In genomic region chr1:92826792-92827191, GRCh38 we compare ENCODE assay signal across 1 cellular context.
TF ChIP-seq lines count a peak whose summit lies in the region.

No MANE protein-coding gene starts in this region.

TF ChIP-seq in HEK293, 187 proteins besides CTCF, POLR2A, EP300 and RAD21 (continued from another document):
- TF ChIP-seq ZNF37A (tag by site-specific recombination; IDR thresholded peaks at IDR 0.05), result no peak
- peak; percentile 30; the same call in 1 of the 2 replicates for TF ChIP-seq ZEB2 (tag by site-specific recombination; IDR thresholded peaks at IDR 0.05)
- TF ChIP-seq ZNF571 (tag by site-specific recombination; IDR thresholded peaks at IDR 0.05), result no peak
- no peak for TF ChIP-seq ZNF184 (tag by site-specific recombination; IDR thresholded peaks at IDR 0.05)
- TF ChIP-seq, protein P1, sequence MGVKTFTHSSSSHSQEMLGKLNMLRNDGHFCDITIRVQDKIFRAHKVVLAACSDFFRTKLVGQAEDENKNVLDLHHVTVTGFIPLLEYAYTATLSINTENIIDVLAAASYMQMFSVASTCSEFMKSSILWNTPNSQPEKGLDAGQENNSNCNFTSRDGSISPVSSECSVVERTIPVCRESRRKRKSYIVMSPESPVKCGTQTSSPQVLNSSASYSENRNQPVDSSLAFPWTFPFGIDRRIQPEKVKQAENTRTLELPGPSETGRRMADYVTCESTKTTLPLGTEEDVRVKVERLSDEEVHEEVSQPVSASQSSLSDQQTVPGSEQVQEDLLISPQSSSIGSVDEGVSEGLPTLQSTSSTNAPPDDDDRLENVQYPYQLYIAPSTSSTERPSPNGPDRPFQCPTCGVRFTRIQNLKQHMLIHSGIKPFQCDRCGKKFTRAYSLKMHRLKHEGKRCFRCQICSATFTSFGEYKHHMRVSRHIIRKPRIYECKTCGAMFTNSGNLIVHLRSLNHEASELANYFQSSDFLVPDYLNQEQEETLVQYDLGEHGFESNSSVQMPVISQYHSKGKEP (tag by site-specific recombination; IDR thresholded peaks at IDR 0.05), result no peak
- TF ChIP-seq YY2 (tag by site-specific recombination; IDR thresholded peaks at IDR 0.05), result no peak
- no peak for TF ChIP-seq ZFHX2 (tag by site-specific recombination; conservative IDR thresholded peaks at IDR 0.05)
- TF ChIP-seq ZNF169 (tag by site-specific recombination; IDR thresholded peaks at IDR 0.05), result no peak
- no peak for TF ChIP-seq ZSCAN16 (tag by site-specific recombination; IDR thresholded peaks at IDR 0.05)
- 0 out of 2 replicates have a peak, but pooled peaks have one; percentile 38 for TF ChIP-seq TSHZ1 (tag by site-specific recombination; IDR thresholded peaks at IDR 0.05; ENCODE audit: borderline replicate concordance)
- TF ChIP-seq ZNF629 (tag by site-specific recombination; IDR thresholded peaks at IDR 0.05), result peak; percentile 54; the same call in 1 of the 2 replicates
- TF ChIP-seq ZNF23 (tag by site-specific recombination; IDR thresholded peaks at IDR 0.05; ENCODE audit: borderline replicate concordance), result no peak
- TF ChIP-seq ZNF76 (tag by site-specific recombination; IDR thresholded peaks at IDR 0.05; ENCODE audit: borderline replicate concordance, low read depth), result no peak
- TF ChIP-seq ZNF658 (tag by site-specific recombination; IDR thresholded peaks at IDR 0.05), result no peak
- TF ChIP-seq ZNF146 (tag by site-specific recombination; IDR thresholded peaks at IDR 0.05), result no peak
- 0 out of 2 replicates have a peak, but pooled peaks have one; percentile 16 for TF ChIP-seq ZNF692 (tag by site-specific recombination; IDR thresholded peaks at IDR 0.05)
- TF ChIP-seq ZNF404 (tag by site-specific recombination; IDR thresholded peaks at IDR 0.05), result no peak
- TF ChIP-seq, protein P2, sequence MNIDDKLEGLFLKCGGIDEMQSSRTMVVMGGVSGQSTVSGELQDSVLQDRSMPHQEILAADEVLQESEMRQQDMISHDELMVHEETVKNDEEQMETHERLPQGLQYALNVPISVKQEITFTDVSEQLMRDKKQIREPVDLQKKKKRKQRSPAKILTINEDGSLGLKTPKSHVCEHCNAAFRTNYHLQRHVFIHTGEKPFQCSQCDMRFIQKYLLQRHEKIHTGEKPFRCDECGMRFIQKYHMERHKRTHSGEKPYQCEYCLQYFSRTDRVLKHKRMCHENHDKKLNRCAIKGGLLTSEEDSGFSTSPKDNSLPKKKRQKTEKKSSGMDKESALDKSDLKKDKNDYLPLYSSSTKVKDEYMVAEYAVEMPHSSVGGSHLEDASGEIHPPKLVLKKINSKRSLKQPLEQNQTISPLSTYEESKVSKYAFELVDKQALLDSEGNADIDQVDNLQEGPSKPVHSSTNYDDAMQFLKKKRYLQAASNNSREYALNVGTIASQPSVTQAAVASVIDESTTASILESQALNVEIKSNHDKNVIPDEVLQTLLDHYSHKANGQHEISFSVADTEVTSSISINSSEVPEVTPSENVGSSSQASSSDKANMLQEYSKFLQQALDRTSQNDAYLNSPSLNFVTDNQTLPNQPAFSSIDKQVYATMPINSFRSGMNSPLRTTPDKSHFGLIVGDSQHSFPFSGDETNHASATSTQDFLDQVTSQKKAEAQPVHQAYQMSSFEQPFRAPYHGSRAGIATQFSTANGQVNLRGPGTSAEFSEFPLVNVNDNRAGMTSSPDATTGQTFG (tag by site-specific recombination; IDR thresholded peaks at IDR 0.05; ENCODE audit: borderline replicate concordance), result no peak
- TF ChIP-seq ZNF292 (tag by site-specific recombination; IDR thresholded peaks at IDR 0.05; ENCODE audit: borderline replicate concordance, low read depth), result no peak
- TF ChIP-seq ZXDB (tag by site-specific recombination; IDR thresholded peaks at IDR 0.05), result 0 out of 2 replicates have a peak, but pooled peaks have one; percentile 17
- peak; percentile 88 for TF ChIP-seq GLIS1 (tag by site-specific recombination; IDR thresholded peaks at IDR 0.05)
- no peak for TF ChIP-seq PRDM2 (tag by site-specific recombination; IDR thresholded peaks at IDR 0.05; ENCODE audit: borderline replicate concordance)
- TF ChIP-seq ZNF510 (tag by site-specific recombination; IDR thresholded peaks at IDR 0.05; ENCODE audit: insufficient replicate concordance), result no peak
- peak; percentile 60; the same call in 1 of the 2 replicates for TF ChIP-seq WT1 (tag by site-specific recombination; IDR thresholded peaks at IDR 0.05)
